In genomic region chr11:86460461-86461404, GRCh38 we compare ENCODE assay signal across 12 cellular contexts.
DNase-seq lines count a peak whose midpoint lies in the region; ATAC-seq and TF ChIP-seq lines count a peak whose summit lies in the region.
"Had no signal": no experiment of that assay in that cellular context is flagged by ENCODE, and none has a peak within 500 bp of the region (broad histone marks: within the 10 kb centered on the region; RNA-seq: fewer than 3 reads in every experiment).

No MANE protein-coding gene starts in this region.

- TF ChIP-seq CTCF in foreskin fibroblast (IDR thresholded peaks at IDR 0.05; ENCODE audit: low read depth, low read length): no peak

- peak overlapping the region; percentile 52 for H3K27ac Mint-ChIP-seq in activated CD4-positive, alpha-beta T cell treated with anti-CD3 and anti-CD28 coated beads, Interleukin-2, amount 10 ng/mL, durations not matched to agents 24 days and 14 days
- H3K27ac Mint-ChIP-seq: memory B cell had no signal

- H3K36me3 Mint-ChIP-seq in activated CD4-positive, alpha-beta T cell treated with anti-CD3 and anti-CD28 coated beads, Interleukin-2, amount 10 ng/mL, durations not matched to agents 24 days and 14 days (ENCODE audit: low read depth): peaks cover 1% of the 10 kb centered on the region
- H3K36me3 Mint-ChIP-seq: memory B cell had no signal

- H3K4me3 ChIP-seq in SJSA1: no peak overlapping the region
- H3K4me3 ChIP-seq in stomach smooth muscle (ENCODE audit: low read length in 2 of 2): no peak overlapping the region
- no peak overlapping the region for H3K4me3 ChIP-seq in foreskin fibroblast (ENCODE audit: low read depth in 1 of 2, low read length in 2 of 2)
- H3K4me3 ChIP-seq: HAP-1 had no signal

- peak overlapping the region; percentile 65 for H3K27ac ChIP-seq in SJSA1
- peak overlapping the region; percentile 31 for H3K27ac ChIP-seq in stomach smooth muscle (ENCODE audit: low read length)

- H3K36me3 ChIP-seq in SJSA1 (no peaks in the 10 kb centered on the region), stomach smooth muscle (ENCODE audit: control insufficient read depth in 2 of 2, insufficient read depth in 2 of 2, low read length in 2 of 2) (peaks cover 3 to 4% of the 10 kb centered on the region in 2 donors)
- H3K36me3 ChIP-seq: HAP-1 had no signal

- H3K9me3 Mint-ChIP-seq in activated CD4-positive, alpha-beta T cell treated with anti-CD3 and anti-CD28 coated beads, Interleukin-2, amount 10 ng/mL, durations not matched to agents 24 days and 14 days: no peaks in the 10 kb centered on the region
- H3K9me3 Mint-ChIP-seq: memory B cell had no signal

- H3K9me3 ChIP-seq in SJSA1 (replicated peaks): no peaks in the 10 kb centered on the region
- no peaks in the 10 kb centered on the region for H3K9me3 ChIP-seq in stomach smooth muscle (ENCODE audit: control insufficient read depth in 2 of 2, low read length in 2 of 2)
- H3K9me3 ChIP-seq: HAP-1 had no signal

- H3K27me3 ChIP-seq in SJSA1 (replicated peaks): no peaks in the 10 kb centered on the region
- H3K27me3 ChIP-seq in stomach smooth muscle (ENCODE audit: control insufficient read depth in 1 of 2, insufficient read depth in 2 of 2, low read length in 2 of 2): no peaks in the 10 kb centered on the region

- no peak for DNase-seq in activated CD4-positive, alpha-beta T cell treated with anti-CD3 and anti-CD28 coated beads, Interleukin-2, amount 10 ng/mL, durations not matched to agents 24 days and 14 days
- no peak for DNase-seq in activated CD4-positive, alpha-beta T cell treated with anti-CD3 and anti-CD28 coated beads, Interleukin-2, amount 50 U/mL, for 1 hour
- DNase-seq in SJSA1 (ENCODE audit: low read depth in 1 of 2, low spot score in 2 of 2) (no peak), glomerular visceral epithelial cell (ENCODE audit: extremely low spot score) (peak; percentile 35), T1000 (lab: John Stamatoyannopoulos, UW) (no peak), foreskin fibroblast (no peak)
- DNase-seq: activated T-cell treated with anti-CD3 and anti-CD28 coated beads, Interleukin-2, amount 50 U/mL, for 1 hour; NCI-H82 had no signal

- intact Hi-C loops in activated CD4-positive, alpha-beta T cell treated with anti-CD3 and anti-CD28 coated beads, Interleukin-2, amount 10 ng/mL, durations not matched to agents 24 days and 14 days (cut with micrococcal nuclease): loop anchor here (1.0 to 2.0 kb wide), 3 partner anchors 44 to 358 kb away; no protein-coding TSS in a partner anchor

- peaks cover 32% of the 10 kb centered on the region for H3K4me1 Mint-ChIP-seq in activated CD4-positive, alpha-beta T cell treated with anti-CD3 and anti-CD28 coated beads, Interleukin-2, amount 10 ng/mL, durations not matched to agents 24 days and 14 days

- no peak overlapping the region for H3K4me3 Mint-ChIP-seq in activated CD4-positive, alpha-beta T cell treated with anti-CD3 and anti-CD28 coated beads, Interleukin-2, amount 10 ng/mL, durations not matched to agents 24 days and 14 days
- H3K4me3 Mint-ChIP-seq: memory B cell had no signal

- H3K4me1 ChIP-seq in SJSA1 (replicated peaks): peaks cover 31% of the 10 kb centered on the region
- peaks cover 27% of the 10 kb centered on the region for H3K4me1 ChIP-seq in stomach smooth muscle (ENCODE audit: control insufficient read depth, insufficient read depth, low read length)

- ATAC-seq in GM18520 (IDR thresholded peaks at IDR 0.05; ENCODE audit: unreplicated experiment): no peak

- H3K9ac ChIP-seq in stomach smooth muscle (ENCODE audit: low read length in 2 of 2): no peak overlapping the region

- H3K27me3 Mint-ChIP-seq in activated CD4-positive, alpha-beta T cell treated with anti-CD3 and anti-CD28 coated beads, Interleukin-2, amount 10 ng/mL, durations not matched to agents 24 days and 14 days: no peaks in the 10 kb centered on the region
- H3K27me3 Mint-ChIP-seq: memory B cell had no signal
